Comparison of ENCODE assay signal across 20 cellular contexts in genomic region chr5:81125959-81126358, GRCh38.
DNase-seq lines count a peak whose midpoint lies in the region; ATAC-seq, FAIRE-seq and TF ChIP-seq lines count a peak whose summit lies in the region.
"Had no signal": no experiment of that assay in that cellular context is flagged by ENCODE, and none has a peak within 500 bp of the region (broad histone marks: within the 10 kb centered on the region; RNA-seq: fewer than 3 reads in every experiment).

No MANE protein-coding gene starts in this region.

- no peak for TF ChIP-seq CTCF in AG10803 (conservative IDR thresholded peaks at IDR 0.05; ENCODE audit: low read length)
- TF ChIP-seq CTCF in bronchial epithelial cell (IDR thresholded peaks at IDR 0.05; ENCODE audit: insufficient read depth, low read length, severe bottlenecking), result no peak
- no peak for TF ChIP-seq CTCF in lower lobe of right lung (IDR thresholded peaks at IDR 0.05)
- no peak for TF ChIP-seq CTCF in Peyer's patch (IDR thresholded peaks at IDR 0.05)
- no peak for TF ChIP-seq CTCF in dorsolateral prefrontal cortex (IDR thresholded peaks at IDR 0.05 in 54 of 56, conservative IDR thresholded peaks at IDR 0.05 in 2 of 56; ENCODE audit: low read depth in 1 of 56, partially characterized antibody in 56 of 56)

- FAIRE-seq in bronchial epithelial cell (lab: Jason Lieb, UNC) (no peak), GM19239 (lab: Jason Lieb, UNC) (no peak)
- FAIRE-seq: GM12878 had no signal

- intact Hi-C loops in lower lobe of right lung (cut with DNase I) (no loop called here), dorsolateral prefrontal cortex (cut with DNase I) (no loop called here)

- H3K4me1 ChIP-seq in lower lobe of right lung (peaks cover 8% of the 10 kb centered on the region), Peyer's patch (no peaks in the 10 kb centered on the region)
- H3K4me1 ChIP-seq: BLaER1 treated with 17β-estradiol and CSF1 and Interleukin-3, amounts not matched to agents 10 nM and 100 nM had no signal

- peak; percentile 94 to 96 for ATAC-seq in lower lobe of right lung
- ATAC-seq: GM12878, mucosa of descending colon had no signal

- H3K36me3 ChIP-seq in bronchial epithelial cell (ENCODE audit: control insufficient read depth, insufficient read depth, low read length), result no peaks in the 10 kb centered on the region
- H3K36me3 ChIP-seq in lower lobe of right lung, result no peaks in the 10 kb centered on the region
- no peaks in the 10 kb centered on the region for H3K36me3 ChIP-seq in Peyer's patch
- H3K36me3 ChIP-seq: BLaER1 treated with 17β-estradiol and CSF1 and Interleukin-3, amounts not matched to agents 10 nM and 100 nM had no signal

- TF ChIP-seq POLR2A in Peyer's patch (IDR thresholded peaks at IDR 0.05), result no peak

- H3K9me3 ChIP-seq in lower lobe of right lung (no peaks in the 10 kb centered on the region), Peyer's patch (no peaks in the 10 kb centered on the region)
- H3K9me3 ChIP-seq: BLaER1 treated with 17β-estradiol and CSF1 and Interleukin-3, amounts not matched to agents 10 nM and 100 nM; mucosa of descending colon had no signal

- H3K27ac ChIP-seq in lower lobe of right lung, result no peak overlapping the region
- H3K27ac ChIP-seq in Peyer's patch, result no peak overlapping the region
- H3K27ac ChIP-seq in dorsolateral prefrontal cortex, result peak overlapping the region in 6 of 59 donors; percentile 1 to 36 (median 20)
- H3K27ac ChIP-seq: BLaER1 treated with 17β-estradiol and CSF1 and Interleukin-3, amounts not matched to agents 10 nM and 100 nM had no signal

- H3K4me3 ChIP-seq in AG10803 (ENCODE audit: low read length), result no peak overlapping the region
- no peak overlapping the region for H3K4me3 ChIP-seq in bronchial epithelial cell (ENCODE audit: low read depth, low read length)
- no peak overlapping the region for H3K4me3 ChIP-seq in lower lobe of right lung
- H3K4me3 ChIP-seq in Peyer's patch, result no peak overlapping the region
- peak overlapping the region in 7 of 59 donors; percentile 1 to 20 (median 12) for H3K4me3 ChIP-seq in dorsolateral prefrontal cortex
- H3K4me3 ChIP-seq: BLaER1 treated with 17β-estradiol and CSF1 and Interleukin-3, amounts not matched to agents 10 nM and 100 nM; GM12878; mucosa of descending colon had no signal

- DNase-seq in AG10803 (ENCODE audit: low read depth) (peak; percentile 3), NCI-H1092 treated with DMSO at 0.1 percent for 48 hours (lab: John Stamatoyannopoulos, UW) (peak; percentile 67), bronchial epithelial cell (ENCODE audit: low read depth) (peak; percentile 4), lower lobe of right lung (peak; percentile 83), GF-D8 (lab: John Stamatoyannopoulos, UW) (no peak), Peyer's patch (no peak), GM19239 (ENCODE audit: insufficient read length, low spot score) (no peak), dorsolateral prefrontal cortex (no peak)
- DNase-seq: activated CD4-positive, alpha-beta T cell treated with anti-CD3 and anti-CD28 coated beads, Interleukin-2, amount 10 ng/mL, durations not matched to agents 24 days and 14 days; anterior cingulate cortex; cortex of kidney; foreskin melanocyte; HFFc6; mucosa of descending colon; NCI-H226; occipital lobe; RPMI8226; T-helper 9 cell had no signal

- H3K27me3 ChIP-seq in bronchial epithelial cell (ENCODE audit: control insufficient read depth, insufficient read depth, low read length), result no peaks in the 10 kb centered on the region
- H3K27me3 ChIP-seq in lower lobe of right lung (ENCODE audit: low read depth), result no peaks in the 10 kb centered on the region
- no peaks in the 10 kb centered on the region for H3K27me3 ChIP-seq in Peyer's patch
- no peaks in the 10 kb centered on the region for H3K27me3 ChIP-seq in dorsolateral prefrontal cortex
- H3K27me3 ChIP-seq: BLaER1 treated with 17β-estradiol and CSF1 and Interleukin-3, amounts not matched to agents 10 nM and 100 nM had no signal

Comparison
In these comparisons a context has a peak if more than half of its experiments do, and no peak if none do; other contexts are left out.
1. DNase-seq: peak in AG10803 (single experiment), NCI-H1092 treated with DMSO at 0.1 percent for 48 hours (single experiment), bronchial epithelial cell (single experiment) and lower lobe of right lung (single experiment); none in GF-D8 (single experiment), Peyer's patch (0 of 3), GM19239 (single experiment) and dorsolateral prefrontal cortex (0 of 10).